8 cellular contexts compared by ENCODE assay signal in the genomic region with DNA sequence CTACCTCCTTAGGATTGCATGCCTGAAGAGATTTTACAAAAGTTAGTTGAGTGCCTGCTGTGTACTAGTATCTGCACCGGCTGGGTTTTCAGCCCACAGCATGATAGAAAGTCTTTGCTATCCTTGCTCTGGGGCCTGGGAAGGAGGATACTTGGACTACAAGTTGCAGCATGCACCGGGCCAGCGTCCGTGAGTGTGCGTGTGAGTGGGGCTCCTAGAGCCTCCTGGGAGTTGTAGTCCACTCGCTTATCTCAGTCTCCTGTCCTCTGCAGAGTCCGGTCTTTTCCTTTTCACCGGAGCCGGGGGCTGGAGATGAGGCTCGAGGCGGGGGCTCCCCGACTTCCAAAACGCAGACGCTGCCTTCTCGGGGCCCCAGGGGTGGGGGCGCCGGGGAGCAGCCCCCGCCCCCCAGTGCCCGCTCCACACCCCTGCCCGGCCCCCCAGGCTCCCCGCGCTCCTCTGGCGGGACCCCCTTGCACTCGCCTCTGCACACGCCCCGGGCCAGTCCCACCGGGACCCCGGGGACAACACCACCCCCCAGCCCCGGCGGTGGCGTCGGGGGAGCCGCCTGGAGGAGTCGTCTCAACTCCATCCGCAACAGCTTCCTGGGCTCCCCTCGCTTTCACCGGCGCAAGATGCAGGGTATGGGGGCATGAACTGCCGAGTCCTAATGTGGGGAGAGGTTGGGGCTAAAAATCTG. TPM values are rescaled to one million over a fixed set of nuclear protein-coding genes. Genes with fewer than 3 reads are reported as not detected.
A peak's percentile ranks its signal among the peaks of the same experiment; 100 is the strongest.
DNase-seq lines count a peak whose midpoint lies in the region; ATAC-seq and TF ChIP-seq lines count a peak whose summit lies in the region.
"Had no signal": no experiment of that assay in that cellular context is flagged by ENCODE, and none has a peak within 500 bp of the region (broad histone marks: within the 10 kb centered on the region; RNA-seq: fewer than 3 reads in every experiment).

No MANE protein-coding gene starts in this region.

- intact Hi-C loops in ascending aorta (cut with DNase I) = loop anchor here (5.0 kb wide), 1 partner anchor 198 kb away; no protein-coding TSS in a partner anchor

- ATAC-seq in GM21447 (IDR thresholded peaks at IDR 0.05; ENCODE audit: unreplicated experiment) = no peak
- ATAC-seq: naive thymus-derived CD4-positive, alpha-beta T cell had no signal

- no peak for TF ChIP-seq CTCF in ascending aorta (IDR thresholded peaks at IDR 0.05)

- H3K27me3 ChIP-seq in H7 (ENCODE audit: control insufficient read depth, insufficient read depth, low read length) (no peaks in the 10 kb centered on the region), ascending aorta (no peaks in the 10 kb centered on the region)

- H3K27ac ChIP-seq in ascending aorta = no peak overlapping the region

- DNase-seq in DMS53 (lab: John Stamatoyannopoulos, UW) = peak; percentile 76
- DNase-seq in H7 = peak; percentile 92
- peak; percentile 64 for DNase-seq in SK-MEL-5 (ENCODE audit: low read depth, low spot score)
- peak; percentile 24 for DNase-seq in iris pigment epithelial cell (ENCODE audit: low read depth)
- DNase-seq in ascending aorta (ENCODE audit: low spot score in 2 of 2) = no peak
- no peak for DNase-seq in anterior cingulate cortex (lab: John Stamatoyannopoulos, UW)

- H3K4me3 ChIP-seq in H7 (ENCODE audit: insufficient read depth, low read depth, low read length) (no peak overlapping the region), ascending aorta (no peak overlapping the region)

- H3K9me3 ChIP-seq in ascending aorta = no peaks in the 10 kb centered on the region

- in situ Hi-C loops in SK-MEL-5 (cut with HindIII; ENCODE audit: low pct_unique_long_range_greater_than_20kb, low sequenced_read_pairs) = no loop called here

- peaks cover 0 to 7% of the 10 kb centered on the region in 2 donors for H3K4me1 ChIP-seq in ascending aorta

- H3K36me3 ChIP-seq in H7 (replicated peaks; ENCODE audit: control insufficient read depth, insufficient read depth, low read length) (peaks cover 34% of the 10 kb centered on the region), ascending aorta (peaks cover 20 to 28% of the 10 kb centered on the region in 2 donors)

RNA-seq across cellular contexts. Expression of a gene that starts 20.6 kb away (rescaled TPM):
- 20.3 and 31.3 TPM in 2 replicates for total RNA-seq in H7 (2014; rRNA removed; shearing (Covaris generic))
- total RNA-seq in SK-MEL-5 (2014; rRNA removed; shearing (Covaris generic)) = 3.3 and 3.5 TPM in 2 replicates
- polyA plus RNA-seq in SK-MEL-5 (2015; cell fraction: cytosol; rRNA removed) = 7.3 and 12.5 TPM in 2 replicates
- polyA plus RNA-seq in SK-MEL-5 (2015; cell fraction: nucleus; rRNA removed) = 17.6 and 28.3 TPM in 2 replicates
- total RNA-seq in ascending aorta = 6.5 TPM
- polyA plus RNA-seq: naive thymus-derived CD4-positive, alpha-beta T cell had no signal

RNA-seq across cellular contexts. Expression of a gene that starts 20.7 kb away (rescaled TPM):
- 0.24 TPM in 1 of 2 replicates, not detected in the other for total RNA-seq in H7 (2014; rRNA removed; shearing (Covaris generic))
- not detected in 2 replicates for total RNA-seq in SK-MEL-5 (2014; rRNA removed; shearing (Covaris generic))
- polyA plus RNA-seq in SK-MEL-5 (2015; cell fraction: cytosol; rRNA removed) = not detected in 2 replicates
- polyA plus RNA-seq in SK-MEL-5 (2015; cell fraction: nucleus; rRNA removed) = not detected in 2 replicates
- not detected for total RNA-seq in ascending aorta
- polyA plus RNA-seq: naive thymus-derived CD4-positive, alpha-beta T cell had no signal

RNA-seq across cellular contexts. Expression of a gene that starts 24.5 kb away (rescaled TPM):
- total RNA-seq in H7 (2014; rRNA removed; shearing (Covaris generic)) = 54.4 and 92.3 TPM in 2 replicates
- 33.7 and 39.7 TPM in 2 replicates for total RNA-seq in SK-MEL-5 (2014; rRNA removed; shearing (Covaris generic))
- 69.4 and 76.5 TPM in 2 replicates for polyA plus RNA-seq in SK-MEL-5 (2015; cell fraction: cytosol; rRNA removed)
- polyA plus RNA-seq in SK-MEL-5 (2015; cell fraction: nucleus; rRNA removed) = 12.1 and 21.1 TPM in 2 replicates
- total RNA-seq in ascending aorta = 72.7 TPM

RNA-seq across cellular contexts. Expression of a gene that starts 35.2 kb away (rescaled TPM):
- 36.1 and 58.9 TPM in 2 replicates for total RNA-seq in H7 (2014; rRNA removed; shearing (Covaris generic))
- total RNA-seq in SK-MEL-5 (2014; rRNA removed; shearing (Covaris generic)) = 5.2 and 7.5 TPM in 2 replicates
- polyA plus RNA-seq in SK-MEL-5 (2015; cell fraction: cytosol; rRNA removed) = 9.0 and 11.5 TPM in 2 replicates
- 57.1 and 67.8 TPM in 2 replicates for polyA plus RNA-seq in SK-MEL-5 (2015; cell fraction: nucleus; rRNA removed)
- 21.7 TPM for total RNA-seq in ascending aorta

RNA-seq across cellular contexts. Expression of a gene that starts 45.6 kb away (rescaled TPM):
- total RNA-seq in H7 (2014; rRNA removed; shearing (Covaris generic)) = 51.7 and 53.1 TPM in 2 replicates
- total RNA-seq in SK-MEL-5 (2014; rRNA removed; shearing (Covaris generic)) = 33.7 and 44.3 TPM in 2 replicates
- polyA plus RNA-seq in SK-MEL-5 (2015; cell fraction: cytosol; rRNA removed) = 108 and 119 TPM in 2 replicates
- polyA plus RNA-seq in SK-MEL-5 (2015; cell fraction: nucleus; rRNA removed) = 45.6 and 55.2 TPM in 2 replicates
- 68.3 TPM for total RNA-seq in ascending aorta

Comparison
In these comparisons a context has a peak if more than half of its experiments do, and no peak if none do; other contexts are left out.
1. DNase-seq: peak in DMS53 (single experiment), H7 (single experiment), SK-MEL-5 (single experiment) and iris pigment epithelial cell (single experiment); none in ascending aorta (0 of 2) and anterior cingulate cortex (0 of 58).